In genomic region chr4:176525576-176525975, GRCh38 we compare ENCODE assay signal across 26 cellular contexts.
DNase-seq lines count a peak whose midpoint lies in the region; ATAC-seq, FAIRE-seq and TF ChIP-seq lines count a peak whose summit lies in the region.
"Had no signal": no experiment of that assay in that cellular context is flagged by ENCODE, and none has a peak within 500 bp of the region (broad histone marks: within the 10 kb centered on the region; RNA-seq: fewer than 3 reads in every experiment).

No MANE protein-coding gene starts in this region.

- H3K36me3 Mint-ChIP-seq in GM23338 (ENCODE audit: low read depth), result no peaks in the 10 kb centered on the region
- no peaks in the 10 kb centered on the region for H3K36me3 Mint-ChIP-seq in astrocyte (ENCODE audit: low read depth, unreplicated experiment)
- H3K36me3 Mint-ChIP-seq in neural crest cell (ENCODE audit: low read depth), result no peaks in the 10 kb centered on the region
- no peaks in the 10 kb centered on the region for H3K36me3 Mint-ChIP-seq in glutamatergic neuron (ENCODE audit: unreplicated experiment)
- H3K36me3 Mint-ChIP-seq: CD14-positive monocyte; CD8-positive, alpha-beta memory T cell had no signal

- H3K4me2 ChIP-seq in GM23338, result no peak overlapping the region
- no peak overlapping the region for H3K4me2 ChIP-seq in astrocyte (ENCODE audit: low read length)
- no peak overlapping the region for H3K4me2 ChIP-seq in osteoblast (ENCODE audit: insufficient read depth, low read length)
- H3K4me2 ChIP-seq: A549; BLaER1 treated with 17β-estradiol and CSF1 and Interleukin-3, amounts not matched to agents 10 nM and 100 nM had no signal

- H2AFZ ChIP-seq in GM23338 (no peak overlapping the region), astrocyte (ENCODE audit: low read depth, low read length) (no peak overlapping the region), osteoblast (ENCODE audit: low read length) (peak overlapping the region; percentile 45)

- H3F3A ChIP-seq in GM23338 (replicated peaks; ENCODE audit: low read depth), result no peaks in the 10 kb centered on the region

- H4K20me1 ChIP-seq in GM23338 (replicated peaks; ENCODE audit: insufficient read depth) (no peaks in the 10 kb centered on the region), astrocyte (ENCODE audit: insufficient read depth, low read length) (no peaks in the 10 kb centered on the region), osteoblast (ENCODE audit: insufficient read depth, low read length) (no peaks in the 10 kb centered on the region)
- H4K20me1 ChIP-seq: BLaER1 treated with 17β-estradiol and CSF1 and Interleukin-3, amounts not matched to agents 10 nM and 100 nM had no signal

- FAIRE-seq in astrocyte (lab: Jason Lieb, UNC), result peak; percentile 17
- FAIRE-seq: A549, GM12891, GM18507, H1 had no signal

- H3K4me3 Mint-ChIP-seq in GM23338 (no peak overlapping the region), astrocyte (ENCODE audit: unreplicated experiment) (no peak overlapping the region), neural crest cell (no peak overlapping the region), glutamatergic neuron (ENCODE audit: unreplicated experiment) (no peak overlapping the region)
- H3K4me3 Mint-ChIP-seq: CD14-positive monocyte; CD4-positive, alpha-beta T cell; CD8-positive, alpha-beta memory T cell had no signal

- H3K27me3 Mint-ChIP-seq in GM23338 (ENCODE audit: insufficient read depth, low read depth, poor library complexity) (no peaks in the 10 kb centered on the region), astrocyte (ENCODE audit: low read depth, unreplicated experiment) (no peaks in the 10 kb centered on the region), neural crest cell (ENCODE audit: low read depth) (no peaks in the 10 kb centered on the region), glutamatergic neuron (ENCODE audit: unreplicated experiment) (no peaks in the 10 kb centered on the region)
- H3K27me3 Mint-ChIP-seq: CD4-positive, alpha-beta T cell had no signal

- H3K4me1 Mint-ChIP-seq in GM23338 (no peaks in the 10 kb centered on the region; the same call in 2 of the 3 replicates), astrocyte (ENCODE audit: low read depth, unreplicated experiment) (no peaks in the 10 kb centered on the region), neural crest cell (peaks cover 36% of the 10 kb centered on the region), glutamatergic neuron (ENCODE audit: low read depth, unreplicated experiment) (no peaks in the 10 kb centered on the region)
- H3K4me1 Mint-ChIP-seq: CD14-positive monocyte; CD8-positive, alpha-beta memory T cell had no signal

- no peak overlapping the region for H3K27ac ChIP-seq in GM23338 (ENCODE audit: low read depth)
- no peak overlapping the region for H3K27ac ChIP-seq in astrocyte (ENCODE audit: low read depth, low read length)
- H3K27ac ChIP-seq in osteoblast (ENCODE audit: low read depth, low read length), result no peak overlapping the region
- H3K27ac ChIP-seq: A549; BLaER1 treated with 17β-estradiol and CSF1 and Interleukin-3, amounts not matched to agents 10 nM and 100 nM had no signal

- H3K9me2 ChIP-seq in GM23338 (ENCODE audit: insufficient read depth), result peaks cover 6% of the 10 kb centered on the region; the same call in 1 of the 2 replicates

- no peak for ATAC-seq in GM23338
- ATAC-seq: A549 had no signal

- H3K27me3 ChIP-seq in GM23338 (ENCODE audit: insufficient read depth) (no peaks in the 10 kb centered on the region), astrocyte (ENCODE audit: insufficient read depth, low read length) (no peaks in the 10 kb centered on the region), osteoblast (ENCODE audit: insufficient read depth, low read length) (no peaks in the 10 kb centered on the region)
- H3K27me3 ChIP-seq: BE2C; BLaER1 treated with 17β-estradiol and CSF1 and Interleukin-3, amounts not matched to agents 10 nM and 100 nM had no signal

- no peak overlapping the region for H3K9ac ChIP-seq in astrocyte (ENCODE audit: low read length)
- H3K9ac ChIP-seq: BLaER1 treated with 17β-estradiol and CSF1 and Interleukin-3, amounts not matched to agents 10 nM and 100 nM had no signal

- H3K9me3 Mint-ChIP-seq in GM23338, result no peaks in the 10 kb centered on the region
- no peaks in the 10 kb centered on the region for H3K9me3 Mint-ChIP-seq in astrocyte (ENCODE audit: unreplicated experiment)
- H3K9me3 Mint-ChIP-seq in neural crest cell, result peaks cover 3% of the 10 kb centered on the region
- H3K9me3 Mint-ChIP-seq in glutamatergic neuron (ENCODE audit: unreplicated experiment), result no peaks in the 10 kb centered on the region
- H3K9me3 Mint-ChIP-seq: CD4-positive, alpha-beta T cell had no signal

- no peak overlapping the region for H3K4me3 ChIP-seq in GM23338
- no peak overlapping the region for H3K4me3 ChIP-seq in astrocyte (ENCODE audit: insufficient read depth, low read depth, low read length)
- H3K4me3 ChIP-seq in osteoblast (ENCODE audit: insufficient read depth, low read length), result no peak overlapping the region
- H3K4me3 ChIP-seq: A549; BLaER1 treated with 17β-estradiol and CSF1 and Interleukin-3, amounts not matched to agents 10 nM and 100 nM had no signal

- no peaks in the 10 kb centered on the region for H3K9me3 ChIP-seq in astrocyte (ENCODE audit: insufficient read depth, low read depth, low read length)
- H3K9me3 ChIP-seq in osteoblast (ENCODE audit: low read depth, low read length), result no peaks in the 10 kb centered on the region
- H3K9me3 ChIP-seq: A549; BE2C; BLaER1 treated with 17β-estradiol and CSF1 and Interleukin-3, amounts not matched to agents 10 nM and 100 nM had no signal

- H3K79me2 ChIP-seq in GM23338 (replicated peaks; ENCODE audit: insufficient read depth), result no peaks in the 10 kb centered on the region
- H3K79me2 ChIP-seq in astrocyte (ENCODE audit: insufficient read depth, low read length), result no peaks in the 10 kb centered on the region
- H3K79me2 ChIP-seq in osteoblast (ENCODE audit: insufficient read depth, low read length), result no peaks in the 10 kb centered on the region

- DNase-seq in GM23338 (ENCODE audit: low spot score) (no peak), astrocyte (ENCODE audit: low read depth) (no peak), neural crest cell (ENCODE audit: low read depth, low spot score) (no peak), osteoblast (ENCODE audit: insufficient read length, low spot score, missing footprints) (no peak), glutamatergic neuron (no peak), NCI-H1694 (lab: John Stamatoyannopoulos, UW) (no peak)
- no peak for DNase-seq in central memory CD4-positive, alpha-beta T cell
- DNase-seq: 8988T; ACHN; AML-193; BE2C; Calu3; CD4-positive, alpha-beta T cell; CD8-positive, alpha-beta memory T cell; COR-L47; DMS53; DMS79 treated with DMSO at 0.1 percent for 48 hours; GF-D8; H7; HCEC 1CT had no signal

- no peak for TF ChIP-seq CTCF in GM23338 (conservative IDR thresholded peaks at IDR 0.05; ENCODE audit: low read depth in 2 of 2)
- TF ChIP-seq CTCF in astrocyte (IDR thresholded peaks at IDR 0.05; ENCODE audit: insufficient read depth, low read depth, low read length), result no peak
- no peak for TF ChIP-seq CTCF in neural crest cell (conservative IDR thresholded peaks at IDR 0.05)
- no peak for TF ChIP-seq CTCF in osteoblast (IDR thresholded peaks at IDR 0.05; ENCODE audit: extremely low read depth, low read depth, low read length)
- TF ChIP-seq CTCF in glutamatergic neuron (IDR thresholded peaks at IDR 0.05; ENCODE audit: partially characterized antibody, unreplicated experiment), result no peak

- H3K36me3 ChIP-seq in GM23338 (ENCODE audit: insufficient read depth) (no peaks in the 10 kb centered on the region), astrocyte (ENCODE audit: insufficient read depth, low read length) (no peaks in the 10 kb centered on the region), osteoblast (ENCODE audit: insufficient read depth, low read length) (no peaks in the 10 kb centered on the region)
- H3K36me3 ChIP-seq: BE2C; BLaER1 treated with 17β-estradiol and CSF1 and Interleukin-3, amounts not matched to agents 10 nM and 100 nM had no signal

- H3K4me1 ChIP-seq in GM23338 (ENCODE audit: insufficient read depth), result no peaks in the 10 kb centered on the region
- no peaks in the 10 kb centered on the region for H3K4me1 ChIP-seq in astrocyte (ENCODE audit: insufficient read depth, low read length)
- no peaks in the 10 kb centered on the region for H3K4me1 ChIP-seq in osteoblast (ENCODE audit: insufficient read depth, low read length)
- H3K4me1 ChIP-seq: A549; BE2C; BLaER1 treated with 17β-estradiol and CSF1 and Interleukin-3, amounts not matched to agents 10 nM and 100 nM had no signal

- H3K27ac Mint-ChIP-seq in GM23338, result peak overlapping the region; percentile 85
- no peak overlapping the region for H3K27ac Mint-ChIP-seq in astrocyte (ENCODE audit: unreplicated experiment)
- H3K27ac Mint-ChIP-seq in neural crest cell (ENCODE audit: unreplicated experiment), result peak overlapping the region; percentile 76
- H3K27ac Mint-ChIP-seq in glutamatergic neuron (ENCODE audit: unreplicated experiment), result no peak overlapping the region
- H3K27ac Mint-ChIP-seq: CD14-positive monocyte; CD4-positive, alpha-beta T cell; CD8-positive, alpha-beta memory T cell had no signal

TF ChIP-seq in GM23338, 12 proteins besides CTCF, POLR2A, EP300 and RAD21 (continues in another document):
- TF ChIP-seq JUNB (IDR thresholded peaks at IDR 0.05; ENCODE audit: unreplicated experiment) (no peak), ZNF331 (CRISPR knock-in tag; IDR thresholded peaks at IDR 0.05; ENCODE audit: low read depth) (no peak), ZNF114 (CRISPR knock-in tag; IDR thresholded peaks at IDR 0.05) (no peak), NANOG (IDR thresholded peaks at IDR 0.05; ENCODE audit: borderline replicate concordance) (no peak)

Comparison
In these comparisons a context has a peak if more than half of its experiments do, and no peak if none do; other contexts are left out.
1. H3K27ac Mint-ChIP-seq: peak in GM23338 (single experiment) and neural crest cell (single experiment); none in astrocyte (single experiment) and glutamatergic neuron (single experiment).